8 cellular contexts compared by ENCODE assay signal in the genomic region with DNA sequence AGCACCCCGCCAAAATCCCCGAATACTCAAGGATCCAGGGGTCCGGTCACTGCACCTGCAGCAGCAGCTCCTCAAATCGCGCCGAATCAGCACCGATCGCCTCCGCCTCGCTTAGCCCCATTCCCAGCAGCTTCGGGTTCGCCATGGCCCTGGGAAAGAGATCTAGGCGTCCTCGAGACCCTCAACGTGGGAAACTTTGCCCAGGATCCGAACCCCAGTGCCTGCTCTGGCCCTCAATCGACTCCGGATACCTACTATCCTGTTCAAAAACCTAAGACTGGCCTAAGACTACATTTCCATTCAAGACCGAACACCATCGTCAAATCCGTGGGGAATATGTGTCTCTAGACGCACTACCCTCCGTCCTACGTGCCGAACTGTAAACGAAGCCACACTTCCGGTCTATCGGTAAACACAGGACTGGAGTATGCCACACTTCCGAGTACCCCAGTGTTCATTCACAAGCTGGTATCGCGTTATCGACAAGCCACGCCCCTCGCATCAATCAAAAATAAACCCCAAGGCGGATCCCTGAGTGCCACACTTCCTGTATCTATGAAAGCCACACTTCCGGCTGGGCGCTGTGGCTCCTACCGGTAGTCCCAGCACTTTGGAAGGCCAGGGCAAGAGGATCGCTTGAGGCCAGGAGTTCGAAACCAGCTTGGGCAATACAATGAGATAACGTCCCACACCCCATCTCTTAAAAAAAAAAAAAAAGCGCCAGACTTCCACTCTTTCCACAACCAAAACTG.
DNase-seq lines count a peak whose midpoint lies in the region; ATAC-seq and TF ChIP-seq lines count a peak whose summit lies in the region.

Gene PIH1D1, minus strand, starts transcription at position 385 of the 752 bp plus-strand sequence. Its CDS starts 240 bp downstream, at position 145.

- ATAC-seq in HG03280 (IDR thresholded peaks at IDR 0.05; ENCODE audit: unreplicated experiment), result peak; percentile 60

- peak; percentile 73 for TF ChIP-seq POLR2A in GM18951 (IDR thresholded peaks at IDR 0.05; ENCODE audit: extremely low read depth, insufficient read depth, insufficient read length)

- DNase-seq in AG08396 (ENCODE audit: low spot score) (peak; percentile 92), NCI-H446 (lab: John Stamatoyannopoulos, UW) (peak; percentile 98 to 99), cerebellar nuclear complex (lab: John Stamatoyannopoulos, UW) (peak; percentile 95 to 96), islet precursor cell (peak; percentile 99)
- peak; percentile 91 for DNase-seq in activated CD4-positive, CD25-positive, alpha-beta regulatory T cell treated with anti-CD3 and anti-CD28 coated beads, Interleukin-2, amount 50 U/mL, for 16 hours (ENCODE audit: low read depth, low spot score)
- DNase-seq in stimulated activated CD4-positive, alpha-beta T cell treated with anti-CD3 and anti-CD28 coated beads, Interleukin-12 subunit alpha, Interleukin-12 subunit beta, amount 100 ng/mL, for 48 hours (ENCODE audit: low read depth in 2 of 3, low spot score in 1 of 3), result peak; percentile 91 to 97 (median 94)

- in situ Hi-C loops in GM18951 (cut with MboI; ENCODE audit: low sequenced_read_pairs, unreplicated experiment), result no loop called here

Comparison
In these comparisons a context has a peak if more than half of its experiments do, and no peak if none do; other contexts are left out.
1. Peak in every context shown above with its lines: DNase-seq and ATAC-seq.